18 cellular contexts compared by ENCODE assay signal in genomic region chr4:13953083-13953482, GRCh38.
DNase-seq lines count a peak whose midpoint lies in the region; ATAC-seq, FAIRE-seq and TF ChIP-seq lines count a peak whose summit lies in the region.
"Had no signal": no experiment of that assay in that cellular context is flagged by ENCODE, and none has a peak within 500 bp of the region (broad histone marks: within the 10 kb centered on the region; RNA-seq: fewer than 3 reads in every experiment).

No MANE protein-coding gene starts in this region.

- H3K27ac ChIP-seq in tibial nerve = no peak overlapping the region

- peak; percentile 46 for ATAC-seq in left lobe of liver
- ATAC-seq: A549 had no signal

- no peaks in the 10 kb centered on the region for H3K4me1 ChIP-seq in tibial nerve
- H3K4me1 ChIP-seq: A549 had no signal

- no peak overlapping the region for H3K4me3 ChIP-seq in tibial nerve
- H3K4me3 ChIP-seq: A549 had no signal

- no peak overlapping the region for H3K27ac Mint-ChIP-seq in chondrocyte (ENCODE audit: unreplicated experiment)
- H3K27ac Mint-ChIP-seq in activated T-helper 2 cell treated with anti-CD3 and anti-CD28 coated beads, Interferon-gamma antibody, Interleukin-2, Interleukin-4, amounts not matched to agents 10 μg/mL and 5 μg/mL and 100 μg/mL, durations not matched to agents 14 hours and 24 hours and 36 hours = no peak overlapping the region
- H3K27ac Mint-ChIP-seq: CD4-positive, alpha-beta T cell had no signal

- no peaks in the 10 kb centered on the region for H3K27me3 Mint-ChIP-seq in chondrocyte (ENCODE audit: low read depth)
- H3K27me3 Mint-ChIP-seq in activated T-helper 2 cell treated with anti-CD3 and anti-CD28 coated beads, Interferon-gamma antibody, Interleukin-2, Interleukin-4, amounts not matched to agents 10 μg/mL and 5 μg/mL and 100 μg/mL, durations not matched to agents 14 hours and 24 hours and 36 hours (ENCODE audit: low read depth) = no peaks in the 10 kb centered on the region
- H3K27me3 Mint-ChIP-seq: CD4-positive, alpha-beta T cell had no signal

- H3K9me3 ChIP-seq in tibial nerve = no peaks in the 10 kb centered on the region
- H3K9me3 ChIP-seq: A549 had no signal

- FAIRE-seq in GM12891 (lab: Jason Lieb, UNC) = no peak
- FAIRE-seq: A549, H1 had no signal

- WGBS in tibial nerve, 2 donors = 73 to 87% methylated on average over 6 of the region's 6 CpGs

- peaks cover 16% of the 10 kb centered on the region for H3K4me1 Mint-ChIP-seq in chondrocyte (ENCODE audit: low read depth)
- H3K4me1 Mint-ChIP-seq in activated T-helper 2 cell treated with anti-CD3 and anti-CD28 coated beads, Interferon-gamma antibody, Interleukin-2, Interleukin-4, amounts not matched to agents 10 μg/mL and 5 μg/mL and 100 μg/mL, durations not matched to agents 14 hours and 24 hours and 36 hours (ENCODE audit: low read depth) = no peaks in the 10 kb centered on the region

- no peaks in the 10 kb centered on the region for H3K36me3 Mint-ChIP-seq in chondrocyte (ENCODE audit: low read depth)
- no peaks in the 10 kb centered on the region for H3K36me3 Mint-ChIP-seq in activated T-helper 2 cell treated with anti-CD3 and anti-CD28 coated beads, Interferon-gamma antibody, Interleukin-2, Interleukin-4, amounts not matched to agents 10 μg/mL and 5 μg/mL and 100 μg/mL, durations not matched to agents 14 hours and 24 hours and 36 hours (ENCODE audit: low read depth)

- no peaks in the 10 kb centered on the region for H3K9me3 Mint-ChIP-seq in chondrocyte (ENCODE audit: low read depth)
- no peaks in the 10 kb centered on the region for H3K9me3 Mint-ChIP-seq in activated T-helper 2 cell treated with anti-CD3 and anti-CD28 coated beads, Interferon-gamma antibody, Interleukin-2, Interleukin-4, amounts not matched to agents 10 μg/mL and 5 μg/mL and 100 μg/mL, durations not matched to agents 14 hours and 24 hours and 36 hours
- H3K9me3 Mint-ChIP-seq: CD4-positive, alpha-beta T cell had no signal

- peak; percentile 12 for DNase-seq in AG08396 (ENCODE audit: low spot score)
- peak; percentile 3 for DNase-seq in HuH-7 (ENCODE audit: low spot score)
- DNase-seq in chondrocyte (ENCODE audit: low spot score) = no peak
- DNase-seq in left lobe of liver (ENCODE audit: low spot score) = no peak
- DNase-seq in tibial nerve (ENCODE audit: low spot score in 2 of 2) = no peak
- no peak for DNase-seq in activated T-helper 2 cell treated with anti-CD3 and anti-CD28 coated beads, Interferon-gamma antibody, Interleukin-2, Interleukin-4, amounts not matched to agents 10 μg/mL and 5 μg/mL and 100 μg/mL, durations not matched to agents 14 hours and 24 hours and 36 hours (ENCODE audit: low spot score)
- no peak for DNase-seq in GM12891 (ENCODE audit: insufficient read length, low spot score)
- DNase-seq in activated effector memory CD4-positive, alpha-beta T cell treated with Interleukin-2 at 50 U/mL for 16 hours = no peak
- DNase-seq: AML-193; Calu3; CD4-positive, alpha-beta T cell; GDM1; Kasumi-1; NCI-H187 treated with DMSO at 0.1 percent for 48 hours; NCI-H524 treated with DMSO at 0.1 percent for 48 hours; NK-92 treated with Interleukin-12 subunit alpha and Interleukin-12 subunit beta, amount 100 ng/mL, for 24 hours had no signal

- no peak overlapping the region for H3K4me3 Mint-ChIP-seq in chondrocyte (ENCODE audit: unreplicated experiment)
- H3K4me3 Mint-ChIP-seq in activated T-helper 2 cell treated with anti-CD3 and anti-CD28 coated beads, Interferon-gamma antibody, Interleukin-2, Interleukin-4, amounts not matched to agents 10 μg/mL and 5 μg/mL and 100 μg/mL, durations not matched to agents 14 hours and 24 hours and 36 hours (ENCODE audit: low read depth) = no peak overlapping the region
- H3K4me3 Mint-ChIP-seq: CD4-positive, alpha-beta T cell had no signal

- intact Hi-C loops in activated T-helper 2 cell treated with anti-CD3 and anti-CD28 coated beads, Interferon-gamma antibody, Interleukin-2, Interleukin-4, amounts not matched to agents 10 μg/mL and 5 μg/mL and 100 μg/mL, durations not matched to agents 14 hours and 24 hours and 36 hours (cut with micrococcal nuclease) = no loop called here

- TF ChIP-seq CTCF in chondrocyte (IDR thresholded peaks at IDR 0.05) (peak; percentile 27), tibial nerve (IDR thresholded peaks at IDR 0.05) (no peak)

- no peak for TF ChIP-seq EP300 in tibial nerve (IDR thresholded peaks at IDR 0.05)

- no peaks in the 10 kb centered on the region for H3K27me3 ChIP-seq in tibial nerve

- H3K36me3 ChIP-seq in tibial nerve = no peaks in the 10 kb centered on the region

- TF ChIP-seq POLR2A in tibial nerve (IDR thresholded peaks at IDR 0.05) = no peak
- no peak for TF ChIP-seq POLR2A in GM12891 (IDR thresholded peaks at IDR 0.05; ENCODE audit: low read depth, low read length)

TF ChIP-seq in GM12891, 5 proteins besides CTCF, POLR2A, EP300 and RAD21:
- TF ChIP-seq TAF1 (IDR thresholded peaks at IDR 0.05; ENCODE audit: low read depth, low read length) = no peak
- no peak for TF ChIP-seq PAX5 (IDR thresholded peaks at IDR 0.05; ENCODE audit: insufficient read depth, low read length, severe bottlenecking)
- no peak for TF ChIP-seq POLR2AphosphoS5 (IDR thresholded peaks at IDR 0.05; ENCODE audit: low read depth, low read length)
- no peak for TF ChIP-seq SPI1 (IDR thresholded peaks at IDR 0.05; ENCODE audit: low read depth, low read length)
- TF ChIP-seq POU2F2 (IDR thresholded peaks at IDR 0.05; ENCODE audit: low read depth, low read length) = no peak

Comparison
In these comparisons a context has a peak if more than half of its experiments do, and no peak if none do; other contexts are left out.
1. DNase-seq: peak in AG08396 (single experiment) and HuH-7 (single experiment); none in chondrocyte (single experiment), left lobe of liver (single experiment), tibial nerve (0 of 2), activated T-helper 2 cell treated with anti-CD3 and anti-CD28 coated beads, Interferon-gamma antibody, Interleukin-2, Interleukin-4, amounts not matched to agents 10 μg/mL and 5 μg/mL and 100 μg/mL, durations not matched to agents 14 hours and 24 hours and 36 hours (single experiment), GM12891 (single experiment) and activated effector memory CD4-positive, alpha-beta T cell treated with Interleukin-2 at 50 U/mL for 16 hours (single experiment).